Comparison of ENCODE assay signal across 29 cellular contexts in genomic region chr18:73110307-73110706, GRCh38.
"Had no signal": no experiment of that assay in that cellular context is flagged by ENCODE, and none has a peak within 500 bp of the region (broad histone marks: within the 10 kb centered on the region; RNA-seq: fewer than 3 reads in every experiment).

No MANE protein-coding gene starts in this region.

- H2AFZ ChIP-seq: hepatocyte had no signal

- H3K79me2 ChIP-seq: hepatocyte had no signal

- ATAC-seq: activated CD4-positive, alpha-beta T cell treated with anti-CD3 and anti-CD28 coated beads for 36 hours; activated CD8-positive, alpha-beta memory T cell treated with anti-CD3 and anti-CD28 coated beads, Interleukin-2, amount 10 ng/mL, durations not matched to agents 7 days and 5 days; activated CD8-positive, alpha-beta T cell treated with anti-CD3 and anti-CD28 coated beads, Interleukin-2, amount 10 ng/mL, durations not matched to agents 7 days and 5 days; activated naive CD8-positive, alpha-beta T cell treated with anti-CD3 and anti-CD28 coated beads, Interleukin-2, amount 50 U/mL, for 24 hours; body of pancreas; effector memory CD8-positive, alpha-beta T cell; gastroesophageal sphincter; heart right ventricle had no signal

- H3K27ac ChIP-seq: adrenal gland, body of pancreas, esophagus muscularis mucosa, gastroesophageal sphincter, heart right ventricle, hepatocyte had no signal

- H3K4me2 ChIP-seq: hepatocyte had no signal

- H3K27me3 ChIP-seq: adrenal gland, body of pancreas, esophagus muscularis mucosa, gastroesophageal sphincter, heart right ventricle, hepatocyte had no signal

- H3K36me3 ChIP-seq: adrenal gland, esophagus muscularis mucosa, gastroesophageal sphincter, heart right ventricle had no signal

- H3K4me1 ChIP-seq: adrenal gland, body of pancreas, esophagus muscularis mucosa, gastroesophageal sphincter, heart right ventricle had no signal

- H3K9me3 ChIP-seq: adrenal gland, body of pancreas, esophagus muscularis mucosa, gastroesophageal sphincter, heart right ventricle had no signal

- H3K4me3 ChIP-seq: adrenal gland, body of pancreas, esophagus muscularis mucosa, gastroesophageal sphincter, heart right ventricle, hepatocyte had no signal

- DNase-seq: activated CD4-positive, alpha-beta memory T cell treated with anti-CD3 and anti-CD28 coated beads for 36 hours; activated CD4-positive, alpha-beta T cell treated with anti-CD3 and anti-CD28 coated beads for 36 hours; activated CD4-positive, alpha-beta T cell treated with anti-CD3 and anti-CD28 coated beads, Interleukin-2, amount 10 ng/mL, durations not matched to agents 24 days and 14 days; activated CD4-positive, CD25-positive, alpha-beta regulatory T cell; activated CD4-positive, CD25-positive, alpha-beta regulatory T cell treated with anti-CD3 and anti-CD28 coated beads, Interleukin-2, amount 50 U/mL, for 72 hours; activated CD8-positive, alpha-beta memory T cell treated with anti-CD3 and anti-CD28 coated beads, Interleukin-2, amount 10 ng/mL, durations not matched to agents 7 days and 5 days; activated CD8-positive, alpha-beta memory T cell treated with anti-CD3 and anti-CD28 coated beads, Interleukin-2, amount 50 U/mL, for 4 hours; activated CD8-positive, alpha-beta T cell treated with anti-CD3 and anti-CD28 coated beads, Interleukin-2, amount 10 ng/mL, durations not matched to agents 7 days and 5 days; activated effector memory CD4-positive, alpha-beta T cell treated with anti-CD3 and anti-CD28 coated beads, Interleukin-2, amount 50 U/mL, for 16 hours; activated naive CD4-positive, alpha-beta T cell treated with anti-CD3 and anti-CD28 coated beads for 36 hours; activated naive CD8-positive, alpha-beta T cell treated with anti-CD3 and anti-CD28 coated beads for 36 hours; activated naive CD8-positive, alpha-beta T cell treated with anti-CD3 and anti-CD28 coated beads, Interleukin-2, amount 50 U/mL, for 24 hours; activated T-cell treated with anti-CD3 and anti-CD28 coated beads, Interleukin-2, amount 50 U/mL, for 1 hour; activated T-cell treated with anti-CD3 and anti-CD28 coated beads, Interleukin-2, amount 50 U/mL, for 48 hours; adrenal gland; amygdala; aorta; body of pancreas; caudate nucleus; cortex of kidney; dermis blood vessel endothelial cell; effector CD4-positive, alpha-beta T cell; effector memory CD8-positive, alpha-beta T cell; erythroblast; foreskin melanocyte; heart right ventricle had no signal
